ENCODE assay signal across 8 cellular contexts in genomic region chr3:184513276-184514150, GRCh38.
A peak's percentile ranks its signal among the peaks of the same experiment; 100 is the strongest.
DNase-seq lines count a peak whose midpoint lies in the region; ATAC-seq lines count a peak whose summit lies in the region.

No MANE protein-coding gene starts in this region.

- ATAC-seq in GM19395 (IDR thresholded peaks at IDR 0.05; ENCODE audit: unreplicated experiment), result peak; percentile 92

- DNase-seq in Ammon's horn (ENCODE audit: low spot score), result peak; percentile 84
- DNase-seq in HUDEP-2 (lab: John Stamatoyannopoulos, UW; ENCODE audit: unreplicated experiment in 76 of 76), result peak in 65 of 76 experiments; percentile 3 to 75 (median 41)
- peak; percentile 85 for DNase-seq in NOMO-1 treated with DMSO at 0.1 percent for 48 hours (lab: John Stamatoyannopoulos, UW; ENCODE audit: unreplicated experiment)
- peak; percentile 51 for DNase-seq in activated CD8-positive, alpha-beta memory T cell treated with anti-CD3 and anti-CD28 coated beads, Interleukin-2, amount 50 U/mL, for 24 hours (ENCODE audit: extremely low read depth)
- DNase-seq in epidermal melanocyte (ENCODE audit: insufficient read length, low spot score), result peak; percentile 83
- DNase-seq in middle frontal gyrus (ENCODE audit: extremely low spot score, low spot score), result peak; percentile 49
- peak; percentile 57 to 65 for DNase-seq in stimulated activated CD8-positive, alpha-beta memory T cell treated with anti-CD3 and anti-CD28 coated beads, Interleukin-15, amount 100 ng/mL, for 4 hours (ENCODE audit: low read depth in 2 of 2)

Comparison
In these comparisons a context has a peak if more than half of its experiments do, and no peak if none do; other contexts are left out.
1. Peak in every context shown above with its lines: DNase-seq and ATAC-seq.